Comparison of ENCODE assay signal across 16 cellular contexts in the genomic region with DNA sequence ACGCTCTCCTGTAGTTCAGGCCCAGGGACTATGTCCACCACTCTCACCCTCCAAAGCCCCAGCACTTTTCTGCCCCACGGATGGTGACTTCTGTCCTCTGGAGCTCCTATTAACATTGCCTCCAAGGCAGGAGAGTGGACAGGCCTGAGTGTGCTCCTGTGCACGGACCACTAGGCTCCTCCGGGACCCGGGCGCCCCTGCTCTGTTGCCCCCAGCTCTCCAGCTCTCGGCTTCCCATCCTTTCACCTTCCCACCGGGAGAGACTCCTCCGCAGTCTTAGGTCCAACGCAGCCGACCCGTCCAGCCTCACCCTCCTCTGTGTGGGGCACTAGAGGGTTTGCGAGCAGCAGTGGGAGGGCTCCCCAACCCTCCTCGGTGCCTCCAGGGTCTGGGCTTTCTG. TPM values are rescaled to one million over a fixed set of nuclear protein-coding genes. Genes with fewer than 3 reads are reported as not detected.
DNase-seq lines count a peak whose midpoint lies in the region; ATAC-seq, FAIRE-seq and TF ChIP-seq lines count a peak whose summit lies in the region.
"Had no signal": no experiment of that assay in that cellular context is flagged by ENCODE, and none has a peak within 500 bp of the region (broad histone marks: within the 10 kb centered on the region; RNA-seq: fewer than 3 reads in every experiment).

No MANE protein-coding gene starts in this region.

- H3K36me3 ChIP-seq in astrocyte (ENCODE audit: insufficient read depth, low read length): peaks cover 58% of the 10 kb centered on the region
- peaks cover 43 to 73% of the 10 kb centered on the region in 2 donors for H3K36me3 ChIP-seq in kidney (ENCODE audit: control insufficient read depth in 1 of 2, insufficient read depth in 2 of 2, low read length in 2 of 2)
- peaks cover 7 to 100% (median 98%) of the 10 kb centered on the region in 6 donors for H3K36me3 ChIP-seq in spleen

- H3K27ac Mint-ChIP-seq in astrocyte (ENCODE audit: unreplicated experiment): peak overlapping the region; percentile 76
- H3K27ac Mint-ChIP-seq: dendritic cell treated with granulocyte-macrophage colony-stimulating factor and Interleukin-4, amounts not matched to agents 40 ng/mL and 50 ng/mL, for 4 days had no signal

- H3K4me1 Mint-ChIP-seq in astrocyte (ENCODE audit: low read depth, unreplicated experiment): peaks cover 25% of the 10 kb centered on the region

- H3K36me3 Mint-ChIP-seq in astrocyte (ENCODE audit: low read depth, unreplicated experiment): peaks cover 23% of the 10 kb centered on the region

- peaks cover 81% of the 10 kb centered on the region for H4K20me1 ChIP-seq in astrocyte (ENCODE audit: insufficient read depth, low read length)

- H3K79me2 ChIP-seq in astrocyte (ENCODE audit: insufficient read depth, low read length): peaks cover 73% of the 10 kb centered on the region

- H3K9me3 Mint-ChIP-seq in astrocyte (ENCODE audit: unreplicated experiment): no peaks in the 10 kb centered on the region
- H3K9me3 Mint-ChIP-seq: activated naive CD4-positive, alpha-beta T cell treated with anti-CD3 and anti-CD28 coated beads, Interleukin-2, amount 50 U/mL, for 72 hours; dendritic cell treated with granulocyte-macrophage colony-stimulating factor and Interleukin-4, amounts not matched to agents 40 ng/mL and 50 ng/mL, for 4 days; naive B cell had no signal

- FAIRE-seq in GM12891 (lab: Jason Lieb, UNC) (no peak), astrocyte (lab: Jason Lieb, UNC) (no peak), kidney (lab: Jason Lieb, UNC) (no peak)
- FAIRE-seq: keratinocyte had no signal

- DNase-seq in GM12891 (ENCODE audit: insufficient read length, low spot score): no peak
- DNase-seq in astrocyte (ENCODE audit: low read depth): no peak
- no peak for DNase-seq in kidney
- DNase-seq in spleen: no peak
- DNase-seq in NCI-H345 (lab: John Stamatoyannopoulos, UW): no peak
- DNase-seq in NCI-H748 treated with DMSO at 0.1 percent for 48 hours (lab: John Stamatoyannopoulos, UW): no peak
- no peak for DNase-seq in mucosa of gallbladder (ENCODE audit: low spot score)
- DNase-seq: activated CD8-positive, alpha-beta memory T cell treated with anti-CD3 and anti-CD28 coated beads, Interleukin-2, amount 50 U/mL, for 4 hours; naive B cell; NCI-H2081; SIG-M5; stimulated activated CD4-positive, alpha-beta T cell treated with anti-CD3 and anti-CD28 coated beads, Interleukin-12 subunit alpha, Interleukin-12 subunit beta, amount 100 ng/mL, for 4 hours had no signal

- no peak overlapping the region for H3K4me2 ChIP-seq in astrocyte (ENCODE audit: low read length)

- intact Hi-C loops in kidney (cut with DNase I) (no loop called here), spleen (cut with DNase I; ENCODE audit: low total_unique reads) (no loop called here)

- no peaks in the 10 kb centered on the region for H3K27me3 Mint-ChIP-seq in astrocyte (ENCODE audit: low read depth, unreplicated experiment)
- H3K27me3 Mint-ChIP-seq: dendritic cell treated with granulocyte-macrophage colony-stimulating factor and Interleukin-4, amounts not matched to agents 40 ng/mL and 50 ng/mL, for 4 days; naive B cell had no signal

- H3K27ac ChIP-seq in astrocyte (ENCODE audit: low read depth, low read length) (no peak overlapping the region), kidney (ENCODE audit: low read depth in 2 of 2, low read length in 2 of 2) (peak overlapping the region; percentile 89 to 92), spleen (peak overlapping the region in 7 of 8 donors; percentile 8 to 88 (median 80))

- TF ChIP-seq CTCF in astrocyte (IDR thresholded peaks at IDR 0.05; ENCODE audit: insufficient read depth, low read depth, low read length) (no peak), kidney (IDR thresholded peaks at IDR 0.05; ENCODE audit: borderline replicate concordance, extremely low read depth, insufficient read depth) (no peak), spleen (IDR thresholded peaks at IDR 0.05 in 8 of 11, conservative IDR thresholded peaks at IDR 0.05 in 3 of 11) (no peak)

- no peaks in the 10 kb centered on the region for H3K27me3 ChIP-seq in astrocyte (ENCODE audit: insufficient read depth, low read length)
- H3K27me3 ChIP-seq in spleen (replicated peaks in 1 of 7): no peaks in the 10 kb centered on the region

- 83 to 93% (median 89%) methylated on average over 12 to 14 of the region's 14 CpGs for WGBS in spleen, 5 donors

- H3K4me3 ChIP-seq in astrocyte (ENCODE audit: insufficient read depth, low read depth, low read length): no peak overlapping the region
- no peak overlapping the region for H3K4me3 ChIP-seq in kidney (ENCODE audit: low read length in 2 of 2)
- H3K4me3 ChIP-seq in spleen: no peak overlapping the region

- H3K4me1 ChIP-seq in astrocyte (ENCODE audit: insufficient read depth, low read length) (peaks cover 35% of the 10 kb centered on the region), kidney (ENCODE audit: control insufficient read depth in 1 of 2, insufficient read depth in 1 of 2, low read depth in 1 of 2, low read length in 2 of 2) (peaks cover 22 to 56% of the 10 kb centered on the region in 2 donors), spleen (peaks cover 35 to 76% (median 57%) of the 10 kb centered on the region in 6 donors)

- no peak overlapping the region for H2AFZ ChIP-seq in astrocyte (ENCODE audit: low read depth, low read length)

- no peak for ATAC-seq in HG03378 (IDR thresholded peaks at IDR 0.05; ENCODE audit: unreplicated experiment)
- ATAC-seq: activated naive CD4-positive, alpha-beta T cell treated with anti-CD3 and anti-CD28 coated beads, Interleukin-2, amount 50 U/mL, for 72 hours had no signal

- no peaks in the 10 kb centered on the region for H3K9me3 ChIP-seq in astrocyte (ENCODE audit: insufficient read depth, low read depth, low read length)
- no peaks in the 10 kb centered on the region for H3K9me3 ChIP-seq in kidney (ENCODE audit: control insufficient read depth in 1 of 2, low read length in 2 of 2)
- H3K9me3 ChIP-seq in spleen: no peaks in the 10 kb centered on the region

- 0 out of 2 replicates have a peak, but pooled peaks have one; percentile 0 for TF ChIP-seq POLR2A in GM12891 (IDR thresholded peaks at IDR 0.05; ENCODE audit: low read depth, low read length)
- TF ChIP-seq POLR2A in spleen (IDR thresholded peaks at IDR 0.05): no peak

- peak overlapping the region; percentile 27 for H3K4me3 Mint-ChIP-seq in astrocyte (ENCODE audit: unreplicated experiment)
- H3K4me3 Mint-ChIP-seq: dendritic cell treated with granulocyte-macrophage colony-stimulating factor and Interleukin-4, amounts not matched to agents 40 ng/mL and 50 ng/mL, for 4 days; naive B cell had no signal

- no peak overlapping the region for H3K9ac ChIP-seq in astrocyte (ENCODE audit: low read length)
- H3K9ac ChIP-seq in kidney (ENCODE audit: low read length in 2 of 2): peak overlapping the region; percentile 61 to 66

TF ChIP-seq in GM12891, 5 proteins besides CTCF, POLR2A, EP300 and RAD21:
- TF ChIP-seq POLR2AphosphoS5 (IDR thresholded peaks at IDR 0.05; ENCODE audit: low read depth, low read length) (no peak), POU2F2 (IDR thresholded peaks at IDR 0.05; ENCODE audit: low read depth, low read length) (no peak), PAX5 (IDR thresholded peaks at IDR 0.05; ENCODE audit: insufficient read depth, low read length, severe bottlenecking) (no peak), SPI1 (IDR thresholded peaks at IDR 0.05; ENCODE audit: low read depth, low read length) (no peak), TAF1 (IDR thresholded peaks at IDR 0.05; ENCODE audit: low read depth, low read length) (no peak)

RNA-seq across cellular contexts. Expression of gene CAPN12, which starts 30.4 kb away (rescaled TPM):
- 5.3 TPM for polyA plus RNA-seq in GM12891 (2012; ENCODE audit: low read depth, missing spikeins)
- total RNA-seq in astrocyte (4.6 and 6.0 TPM in 2 replicates), kidney (31.1 TPM), spleen (10 to 100 TPM in 5 of 7 donors, 1 to 10 TPM in 2; 9.0 to 25.6 (median 12.6) TPM), mucosa of gallbladder (206 TPM)
- polyA plus RNA-seq in kidney (ENCODE audit: insufficient read depth, low read depth, low replicate concordance) (27.1 TPM), spleen (10 to 100 TPM; 15.2 to 33.3 (median 29.1) TPM)

RNA-seq across cellular contexts. Expression of gene LGALS7, which starts 59.5 kb away (rescaled TPM):
- polyA plus RNA-seq in GM12891 (2012; ENCODE audit: low read depth, missing spikeins): not detected
- not detected in 2 replicates for total RNA-seq in astrocyte
- 1.3 TPM for total RNA-seq in kidney
- polyA plus RNA-seq in kidney (ENCODE audit: insufficient read depth, low read depth, low replicate concordance): not detected
- total RNA-seq in spleen: 1 to 10 TPM in 1 of 7 donors, not detected in 6; 4.4 TPM
- 1 to 10 TPM in 2 of 3 donors, under 1 TPM in 1; 0.52 to 7.4 (median 5.1) TPM for polyA plus RNA-seq in spleen
- total RNA-seq in mucosa of gallbladder: not detected
- total RNA-seq: activated naive CD4-positive, alpha-beta T cell treated with anti-CD3 and anti-CD28 coated beads, Interleukin-2, amount 50 U/mL, for 72 hours had no signal
